Comparison of ENCODE assay signal across 1 cellular context in the genomic region with DNA sequence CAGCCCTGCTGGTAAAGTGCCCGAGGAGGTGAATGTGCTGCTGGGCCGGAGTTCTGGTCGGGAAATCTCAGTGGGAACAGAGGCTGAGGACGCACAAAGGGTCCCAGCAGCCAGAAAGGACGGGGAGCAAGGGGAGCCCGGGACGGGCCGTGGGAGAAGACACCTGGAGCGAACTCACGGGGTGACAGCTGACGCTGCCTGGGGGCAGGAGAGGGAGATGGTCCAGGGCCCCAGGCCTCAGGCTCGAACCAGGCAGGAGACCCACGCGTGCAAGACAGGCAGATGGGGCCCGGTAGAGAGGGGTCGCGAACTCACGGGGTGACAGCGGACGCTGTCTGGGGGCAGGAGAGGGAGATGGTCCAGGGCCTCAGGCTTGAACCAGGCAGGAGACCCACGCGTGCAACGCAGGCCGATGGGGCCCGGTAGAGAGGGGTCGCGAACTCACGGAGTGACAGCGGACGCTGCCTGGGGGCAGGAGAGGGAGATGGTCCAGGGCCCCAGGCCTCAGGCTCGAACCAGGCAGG.
TF ChIP-seq lines count a peak whose summit lies in the region.

No MANE protein-coding gene starts in this region.

TF ChIP-seq in liver, 16 proteins besides CTCF, POLR2A, EP300 and RAD21:
- no peak for TF ChIP-seq FOXA1 (IDR thresholded peaks at IDR 0.05)
